Comparison of ENCODE assay signal across 2 cellular contexts in the genomic region with DNA sequence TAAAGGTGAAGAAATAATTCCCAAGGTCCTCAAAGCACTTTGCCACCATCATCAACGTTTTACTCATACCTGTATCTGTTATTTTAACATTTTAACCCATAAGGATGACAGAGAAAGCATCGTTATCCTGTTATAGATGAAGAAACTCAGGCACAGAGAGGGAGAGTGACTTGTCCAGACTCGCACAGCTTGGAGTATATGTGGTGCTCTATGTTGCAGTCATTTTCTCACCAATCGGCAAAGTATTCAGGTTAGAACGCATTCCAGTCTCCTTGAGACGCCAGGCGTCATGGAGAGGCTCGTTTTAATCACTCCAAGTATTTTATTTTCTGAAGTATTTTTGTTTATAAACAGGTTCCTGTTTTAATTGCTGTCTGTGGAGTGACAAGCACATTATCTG.
TF ChIP-seq lines count a peak whose summit lies in the region.

No MANE protein-coding gene starts in this region.

TF ChIP-seq in GM23338, 12 proteins besides CTCF, POLR2A, EP300 and RAD21:
- TF ChIP-seq, protein P1, sequence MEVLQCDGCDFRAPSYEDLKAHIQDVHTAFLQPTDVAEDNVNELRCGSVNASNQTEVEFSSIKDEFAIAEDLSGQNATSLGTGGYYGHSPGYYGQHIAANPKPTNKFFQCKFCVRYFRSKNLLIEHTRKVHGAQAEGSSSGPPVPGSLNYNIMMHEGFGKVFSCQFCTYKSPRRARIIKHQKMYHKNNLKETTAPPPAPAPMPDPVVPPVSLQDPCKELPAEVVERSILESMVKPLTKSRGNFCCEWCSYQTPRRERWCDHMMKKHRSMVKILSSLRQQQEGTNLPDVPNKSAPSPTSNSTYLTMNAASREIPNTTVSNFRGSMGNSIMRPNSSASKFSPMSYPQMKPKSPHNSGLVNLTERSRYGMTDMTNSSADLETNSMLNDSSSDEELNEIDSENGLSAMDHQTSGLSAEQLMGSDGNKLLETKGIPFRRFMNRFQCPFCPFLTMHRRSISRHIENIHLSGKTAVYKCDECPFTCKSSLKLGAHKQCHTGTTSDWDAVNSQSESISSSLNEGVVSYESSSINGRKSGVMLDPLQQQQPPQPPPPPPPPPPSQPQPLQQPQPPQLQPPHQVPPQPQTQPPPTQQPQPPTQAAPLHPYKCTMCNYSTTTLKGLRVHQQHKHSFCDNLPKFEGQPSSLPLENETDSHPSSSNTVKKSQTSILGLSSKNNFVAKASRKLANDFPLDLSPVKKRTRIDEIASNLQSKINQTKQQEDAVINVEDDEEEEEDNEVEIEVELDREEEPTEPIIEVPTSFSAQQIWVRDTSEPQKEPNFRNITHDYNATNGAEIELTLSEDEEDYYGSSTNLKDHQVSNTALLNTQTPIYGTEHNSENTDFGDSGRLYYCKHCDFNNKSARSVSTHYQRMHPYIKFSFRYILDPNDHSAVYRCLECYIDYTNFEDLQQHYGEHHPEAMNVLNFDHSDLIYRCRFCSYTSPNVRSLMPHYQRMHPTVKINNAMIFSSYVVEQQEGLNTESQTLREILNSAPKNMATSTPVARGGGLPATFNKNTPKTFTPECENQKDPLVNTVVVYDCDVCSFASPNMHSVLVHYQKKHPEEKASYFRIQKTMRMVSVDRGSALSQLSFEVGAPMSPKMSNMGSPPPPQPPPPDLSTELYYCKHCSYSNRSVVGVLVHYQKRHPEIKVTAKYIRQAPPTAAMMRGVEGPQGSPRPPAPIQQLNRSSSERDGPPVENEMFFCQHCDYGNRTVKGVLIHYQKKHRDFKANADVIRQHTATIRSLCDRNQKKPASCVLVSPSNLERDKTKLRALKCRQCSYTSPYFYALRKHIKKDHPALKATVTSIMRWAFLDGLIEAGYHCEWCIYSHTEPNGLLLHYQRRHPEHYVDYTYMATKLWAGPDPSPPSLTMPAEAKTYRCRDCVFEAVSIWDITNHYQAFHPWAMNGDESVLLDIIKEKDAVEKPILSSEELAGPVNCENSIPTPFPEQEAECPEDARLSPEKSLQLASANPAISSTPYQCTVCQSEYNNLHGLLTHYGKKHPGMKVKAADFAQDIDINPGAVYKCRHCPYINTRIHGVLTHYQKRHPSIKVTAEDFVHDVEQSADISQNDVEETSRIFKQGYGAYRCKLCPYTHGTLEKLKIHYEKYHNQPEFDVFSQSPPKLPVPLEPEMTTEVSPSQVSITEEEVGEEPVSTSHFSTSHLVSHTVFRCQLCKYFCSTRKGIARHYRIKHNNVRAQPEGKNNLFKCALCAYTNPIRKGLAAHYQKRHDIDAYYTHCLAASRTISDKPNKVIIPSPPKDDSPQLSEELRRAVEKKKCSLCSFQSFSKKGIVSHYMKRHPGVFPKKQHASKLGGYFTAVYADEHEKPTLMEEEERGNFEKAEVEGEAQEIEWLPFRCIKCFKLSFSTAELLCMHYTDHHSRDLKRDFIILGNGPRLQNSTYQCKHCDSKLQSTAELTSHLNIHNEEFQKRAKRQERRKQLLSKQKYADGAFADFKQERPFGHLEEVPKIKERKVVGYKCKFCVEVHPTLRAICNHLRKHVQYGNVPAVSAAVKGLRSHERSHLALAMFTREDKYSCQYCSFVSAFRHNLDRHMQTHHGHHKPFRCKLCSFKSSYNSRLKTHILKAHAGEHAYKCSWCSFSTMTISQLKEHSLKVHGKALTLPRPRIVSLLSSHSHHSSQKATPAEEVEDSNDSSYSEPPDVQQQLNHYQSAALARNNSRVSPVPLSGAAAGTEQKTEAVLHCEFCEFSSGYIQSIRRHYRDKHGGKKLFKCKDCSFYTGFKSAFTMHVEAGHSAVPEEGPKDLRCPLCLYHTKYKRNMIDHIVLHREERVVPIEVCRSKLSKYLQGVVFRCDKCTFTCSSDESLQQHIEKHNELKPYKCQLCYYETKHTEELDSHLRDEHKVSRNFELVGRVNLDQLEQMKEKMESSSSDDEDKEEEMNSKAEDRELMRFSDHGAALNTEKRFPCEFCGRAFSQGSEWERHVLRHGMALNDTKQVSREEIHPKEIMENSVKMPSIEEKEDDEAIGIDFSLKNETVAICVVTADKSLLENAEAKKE (CRISPR knock-in tag; IDR thresholded peaks at IDR 0.05) = no peak
- TF ChIP-seq EZH2 (IDR thresholded peaks at IDR 0.05; ENCODE audit: low read depth, unreplicated experiment) = no peak
- no peak for TF ChIP-seq STAT1 (IDR thresholded peaks at IDR 0.05; ENCODE audit: unreplicated experiment)
- TF ChIP-seq ZNF331 (CRISPR knock-in tag; IDR thresholded peaks at IDR 0.05; ENCODE audit: low read depth) = no peak
- no peak for TF ChIP-seq ZNF114 (CRISPR knock-in tag; IDR thresholded peaks at IDR 0.05)

TF ChIP-seq in SK-N-SH treated with all-trans-retinoic acid at 6 μM for 48 hours, 23 proteins besides CTCF, POLR2A, EP300 and RAD21 (continued from another document):
- no peak for TF ChIP-seq ZNF565 (CRISPR knock-in tag; conservative IDR thresholded peaks at IDR 0.05; ENCODE audit: low read depth)
- TF ChIP-seq ZFP30 (CRISPR knock-in tag; IDR thresholded peaks at IDR 0.05) = no peak
- no peak for TF ChIP-seq TOX (CRISPR knock-in tag; IDR thresholded peaks at IDR 0.05; ENCODE audit: borderline replicate concordance)
- TF ChIP-seq BACH2 (CRISPR knock-in tag; IDR thresholded peaks at IDR 0.05; ENCODE audit: borderline replicate concordance) = no peak
